28 cellular contexts compared by ENCODE assay signal in the genomic region with DNA sequence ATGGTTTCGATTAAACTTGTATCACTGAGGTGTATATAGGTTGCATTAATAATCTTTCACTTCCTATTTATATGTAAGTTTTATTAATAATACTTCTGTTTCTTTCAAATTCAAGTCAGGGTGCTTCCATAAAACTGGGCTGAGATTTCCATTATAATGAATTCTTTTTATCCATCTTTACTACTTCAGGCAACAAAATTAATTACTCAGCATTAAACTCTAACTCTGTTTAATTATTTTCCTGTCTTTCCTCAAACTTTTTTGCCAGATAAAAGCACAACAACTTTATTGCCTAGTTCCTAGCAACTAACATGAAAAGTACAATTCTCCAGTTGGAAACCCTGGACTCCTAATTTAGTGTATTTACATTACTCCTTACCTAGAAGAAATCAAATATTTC.
"Had no signal": no experiment of that assay in that cellular context is flagged by ENCODE, and none has a peak within 500 bp of the region (broad histone marks: within the 10 kb centered on the region; RNA-seq: fewer than 3 reads in every experiment).

No MANE protein-coding gene starts in this region.

- H3K4me2 ChIP-seq: neural progenitor cell had no signal

- ATAC-seq: naive thymus-derived CD8-positive, alpha-beta T cell; natural killer cell treated with Interleukin-12 subunit alpha and Interleukin-12 subunit beta and Interleukin-15 and Interleukin-18, amount 100 ng/mL, for 72 hours; psoas muscle; right cardiac atrium; sciatic nerve; stimulated activated effector memory CD8-positive, alpha-beta T cell treated with anti-CD3 and anti-CD28 coated beads, Interleukin-12 subunit alpha, Interleukin-12 subunit beta, amount 100 ng/mL, for 72 hours; stimulated activated naive B cell treated with anti-CD40 and anti-IgM and Interleukin-4, amounts not matched to agents 10 μg/mL and 1 μg/mL and 100 μg/mL, for 72 hours had no signal

- H3K36me3 ChIP-seq: neural progenitor cell, ovary, stomach, thoracic aorta, thyroid gland, tibial nerve, upper lobe of left lung, vagina had no signal

- H3K27ac ChIP-seq: neural progenitor cell, ovary, parathyroid adenoma, psoas muscle, skin epidermis, stomach, thoracic aorta, thyroid gland, tibial nerve, upper lobe of left lung, vagina had no signal

- DNase-seq: naive B cell; naive thymus-derived CD8-positive, alpha-beta T cell; nephron progenitor cell; occipital lobe; ovary; posterior cingulate gyrus; psoas muscle; right cardiac atrium; stimulated activated CD4-positive, alpha-beta T cell treated with anti-CD3 and anti-CD28 coated beads, Interleukin-15, amount 100 ng/mL, for 24 hours; stimulated activated CD4-positive, alpha-beta T cell treated with anti-CD3 and anti-CD28 coated beads, Interleukin-2, amount 100 ng/mL, for 24 hours; stimulated activated CD4-positive, alpha-beta T cell treated with anti-CD3 and anti-CD28 coated beads, Interleukin-2, amount 100 ng/mL, for 48 hours; stimulated activated CD4-positive, alpha-beta T cell treated with anti-CD3 and anti-CD28 coated beads, Interleukin-4, amount 100 ng/mL, for 24 hours; stimulated activated naive B cell treated with anti-CD40 and anti-IgM and Interleukin-4, amounts not matched to agents 10 μg/mL and 1 μg/mL and 100 μg/mL, for 72 hours; stimulated activated naive CD4-positive, alpha-beta T cell treated with Interleukin-2 at 50 U/mL for 16 hours; stomach; thyroid gland; trophoblast cell; upper lobe of left lung had no signal

- H3K27me3 ChIP-seq: ovary, thyroid gland, upper lobe of left lung, vagina had no signal

- H2AFZ ChIP-seq: neural progenitor cell, parathyroid adenoma had no signal

- H3K9me3 ChIP-seq: psoas muscle, thoracic aorta, thyroid gland, tibial nerve, upper lobe of left lung, vagina had no signal

- H3K4me3 ChIP-seq: neural progenitor cell, ovary, psoas muscle, skin epidermis, stomach, thoracic aorta, thyroid gland, tibial nerve, upper lobe of left lung, vagina had no signal

- FAIRE-seq: urothelium cell line had no signal

- H3K9ac ChIP-seq: neural progenitor cell, parathyroid adenoma had no signal
